In the genomic region with DNA sequence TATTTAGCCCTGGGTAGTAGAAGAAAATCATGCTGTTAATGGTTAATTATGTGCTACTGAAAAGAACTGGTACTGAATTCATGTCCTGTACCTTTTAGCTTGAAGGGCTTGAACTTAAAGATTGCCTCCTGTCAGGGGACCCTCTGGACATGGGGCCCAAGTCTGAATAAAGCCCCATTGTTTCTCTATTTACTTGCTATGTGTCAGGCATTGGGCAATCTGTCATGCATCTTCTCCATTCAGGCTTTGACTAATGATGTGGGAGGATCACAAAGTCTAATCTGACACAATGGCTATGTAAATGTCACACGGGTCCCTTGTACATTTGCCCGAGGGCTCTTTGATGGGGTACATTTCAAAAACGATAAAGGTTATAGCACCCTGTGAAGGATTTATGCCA, we compare ENCODE assay signal across 9 cellular contexts.
"Had no signal": no experiment of that assay in that cellular context is flagged by ENCODE, and none has a peak within 500 bp of the region (broad histone marks: within the 10 kb centered on the region; RNA-seq: fewer than 3 reads in every experiment).

No MANE protein-coding gene starts in this region.

- H3K36me3 ChIP-seq: suprapubic skin had no signal

- DNase-seq: activated T-cell treated with anti-CD3 and anti-CD28 coated beads, Interleukin-2, amount 50 U/mL, for 1 hour; effector memory CD8-positive, alpha-beta T cell; erythroblast; immature natural killer cell; left cardiac atrium; stimulated activated CD4-positive, alpha-beta T cell treated with anti-CD3 and anti-CD28 coated beads, Interleukin-4, amount 100 ng/mL, for 1 hour; stimulated activated CD8-positive, alpha-beta memory T cell treated with anti-CD3 and anti-CD28 coated beads, Interleukin-4, amount 100 ng/mL, for 48 hours; stimulated activated naive CD8-positive, alpha-beta T cell treated with anti-CD3 and anti-CD28 coated beads, Interleukin-15, Interleukin-2, amounts not matched to agents 100 U/mL and 50 U/mL, for 24 hours had no signal

- H3K4me1 ChIP-seq: suprapubic skin had no signal

- H3K4me3 ChIP-seq: suprapubic skin had no signal

- H3K27me3 ChIP-seq: suprapubic skin had no signal

- H3K27ac ChIP-seq: suprapubic skin had no signal

- H3K9me3 ChIP-seq: suprapubic skin had no signal
